In genomic region chr22:39598017-39598965, GRCh38 we compare ENCODE assay signal across 8 cellular contexts. TPM values are rescaled to one million over a fixed set of nuclear protein-coding genes. Genes with fewer than 3 reads are reported as not detected.
DNase-seq lines count a peak whose midpoint lies in the region; ATAC-seq lines count a peak whose summit lies in the region.

No MANE protein-coding gene starts in this region.

- intact Hi-C loops in naive thymus-derived CD4-positive, alpha-beta T cell (cut with micrococcal nuclease) = loop anchor here in 1 of 2 donors (1.0 kb wide), 1 partner anchor 64 kb away; no protein-coding TSS in a partner anchor

- DNase-seq in GM03348 (ENCODE audit: low spot score) (peak; percentile 48), T follicular helper cell (ENCODE audit: low read depth) (peak; percentile 63), astrocyte of the hippocampus (ENCODE audit: low read depth, low spot score) (peak; percentile 49), ureter (ENCODE audit: low spot score) (peak; percentile 81), SJCRH30 (no peak), NCI-H510A (lab: John Stamatoyannopoulos, UW) (no peak), nucleus accumbens (lab: John Stamatoyannopoulos, UW) (no peak)
- DNase-seq in naive thymus-derived CD4-positive, alpha-beta T cell = peak; percentile 33 to 74 (median 69)

- H3K4me3 ChIP-seq in naive thymus-derived CD4-positive, alpha-beta T cell (ENCODE audit: low read length) = no peak overlapping the region
- no peak overlapping the region for H3K4me3 ChIP-seq in SJCRH30

- H3K27ac ChIP-seq in naive thymus-derived CD4-positive, alpha-beta T cell (ENCODE audit: low read depth, low read length) = no peak overlapping the region
- H3K27ac ChIP-seq in SJCRH30 = no peak overlapping the region

- peak overlapping the region; percentile 27 to 84 (median 52) for H3K4me3 Mint-ChIP-seq in naive thymus-derived CD4-positive, alpha-beta T cell

- ATAC-seq in naive thymus-derived CD4-positive, alpha-beta T cell = peak; percentile 91

- CTCF ChIA-PET in naive thymus-derived CD4-positive, alpha-beta T cell (lab: Charles Lee) = no interaction called here

- peaks cover 0 to 32% (median 0%) of the 10 kb centered on the region in 5 donors for H3K27me3 Mint-ChIP-seq in naive thymus-derived CD4-positive, alpha-beta T cell

- POLR2A ChIA-PET in naive thymus-derived CD4-positive, alpha-beta T cell (lab: Charles Lee) = no interaction called here

- peaks cover 0 to 10% (median 4%) of the 10 kb centered on the region in 11 donors for H3K9me3 Mint-ChIP-seq in naive thymus-derived CD4-positive, alpha-beta T cell

- no peaks in the 10 kb centered on the region for H3K27me3 ChIP-seq in naive thymus-derived CD4-positive, alpha-beta T cell (ENCODE audit: control insufficient read depth in 2 of 2, insufficient read depth in 2 of 2, low read length in 2 of 2)
- H3K27me3 ChIP-seq in SJCRH30 = no peaks in the 10 kb centered on the region

- peaks cover 3 to 25% of the 10 kb centered on the region in 2 donors for H3K4me1 ChIP-seq in naive thymus-derived CD4-positive, alpha-beta T cell (ENCODE audit: control insufficient read depth in 2 of 2, insufficient read depth in 2 of 2, low read length in 2 of 2)
- H3K4me1 ChIP-seq in SJCRH30 = no peaks in the 10 kb centered on the region

- H3K27ac Mint-ChIP-seq in naive thymus-derived CD4-positive, alpha-beta T cell = peak overlapping the region in 2 of 9 donors; percentile 7 to 32

- H3K4me1 Mint-ChIP-seq in naive thymus-derived CD4-positive, alpha-beta T cell = peaks cover 21 to 51% (median 44%) of the 10 kb centered on the region in 7 donors

- H3K9me3 ChIP-seq in naive thymus-derived CD4-positive, alpha-beta T cell (ENCODE audit: control insufficient read depth in 2 of 3, low read length in 3 of 3) = no peaks in the 10 kb centered on the region
- H3K9me3 ChIP-seq in SJCRH30 (replicated peaks) = no peaks in the 10 kb centered on the region

- H3K36me3 Mint-ChIP-seq in naive thymus-derived CD4-positive, alpha-beta T cell = peaks cover 0 to 9% (median 0%) of the 10 kb centered on the region in 5 donors

- H3K36me3 ChIP-seq in naive thymus-derived CD4-positive, alpha-beta T cell (ENCODE audit: control insufficient read depth in 2 of 3, insufficient read depth in 3 of 3, low read length in 3 of 3) = no peaks in the 10 kb centered on the region
- no peaks in the 10 kb centered on the region for H3K36me3 ChIP-seq in SJCRH30

RNA-seq across cellular contexts. Expression of gene CACNA1I, which starts 27.7 kb away (rescaled TPM):
- 10 to 100 TPM in 4 of 5 experiments, 1 to 10 TPM in 1; 4.5 to 51.2 (median 30.9) TPM for total RNA-seq in naive thymus-derived CD4-positive, alpha-beta T cell
- 1 to 10 TPM in 1 of 2 donors, under 1 TPM in 1; 0.40 to 1.8 TPM for polyA plus RNA-seq in naive thymus-derived CD4-positive, alpha-beta T cell
- total RNA-seq in ureter = 0.75 TPM
- 0.02 TPM in 1 of 2 replicates, not detected in the other for total RNA-seq in SJCRH30 (2014; rRNA removed; shearing (Covaris generic))

Comparison
In these comparisons a context has a peak if more than half of its experiments do, and no peak if none do; other contexts are left out.
1. DNase-seq: peak in GM03348 (single experiment), T follicular helper cell (single experiment), astrocyte of the hippocampus (single experiment), naive thymus-derived CD4-positive, alpha-beta T cell (9 of 9) and ureter (single experiment); none in SJCRH30 (0 of 2), NCI-H510A (single experiment) and nucleus accumbens (0 of 56).